Comparison of ENCODE assay signal across 8 cellular contexts in the genomic region with DNA sequence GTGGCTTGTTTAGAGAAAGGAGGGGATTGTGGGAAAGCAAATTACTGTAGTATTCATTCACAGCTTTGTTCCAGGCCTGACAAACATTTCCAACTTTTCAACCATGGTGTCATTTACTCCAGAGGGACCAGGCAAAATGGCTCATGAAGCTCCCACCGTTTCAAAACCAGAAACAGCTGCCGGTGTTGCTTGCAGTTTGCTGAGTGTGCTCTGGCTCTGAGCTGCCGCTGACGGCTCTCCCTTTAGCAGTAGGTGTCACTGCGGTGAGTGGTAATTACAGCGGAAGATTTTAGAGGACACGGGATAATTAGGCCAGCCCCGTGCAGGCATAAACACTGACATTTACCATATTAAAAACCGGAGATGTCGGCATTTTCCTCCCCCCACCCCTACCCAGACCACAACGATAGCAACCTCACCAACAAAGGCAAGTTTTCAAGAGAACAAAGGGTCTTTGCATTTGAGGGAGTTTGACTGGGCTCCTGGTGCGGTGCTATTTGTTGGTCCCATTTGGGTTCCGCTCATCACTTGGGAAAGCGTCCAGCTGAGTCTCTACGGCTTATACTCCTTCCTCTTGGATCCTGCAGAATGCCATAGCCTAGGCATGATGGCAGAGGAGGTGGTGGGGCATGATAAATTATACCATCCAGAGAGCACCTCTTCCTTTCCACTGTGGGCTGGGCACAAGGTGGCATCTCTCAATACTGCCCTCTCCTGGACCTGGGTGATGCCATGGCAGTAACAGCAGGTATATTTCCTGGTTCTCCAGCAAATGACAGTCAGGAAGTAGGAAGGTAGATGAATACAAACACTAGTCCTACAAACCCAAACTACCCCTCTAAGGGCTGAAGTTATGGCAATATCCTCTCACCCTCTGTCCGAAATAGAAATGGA.
A peak's percentile ranks its signal among the peaks of the same experiment; 100 is the strongest.
DNase-seq lines count a peak whose midpoint lies in the region; ATAC-seq, FAIRE-seq and TF ChIP-seq lines count a peak whose summit lies in the region.

No MANE protein-coding gene starts in this region.

- ATAC-seq in HG02571 (IDR thresholded peaks at IDR 0.05; ENCODE audit: unreplicated experiment) (no peak), omental fat pad (ENCODE audit: low FRiP score) (no peak)

- DNase-seq in NCI-H146 treated with DMSO at 0.1 percent for 48 hours (lab: John Stamatoyannopoulos, UW; ENCODE audit: unreplicated experiment) = peak; percentile 62
- peak; percentile 56 for DNase-seq in bronchial epithelial cell (ENCODE audit: low read depth)
- DNase-seq in midbrain (lab: John Stamatoyannopoulos, UW) = peak; percentile 10
- no peak for DNase-seq in omental fat pad (ENCODE audit: low spot score)
- no peak for DNase-seq in stimulated activated CD4-positive, alpha-beta T cell treated with anti-CD3 and anti-CD28 coated beads, Interleukin-4, amount 100 ng/mL, for 24 hours
- DNase-seq in hepatic stellate cell (ENCODE audit: low spot score) = no peak

- no peak overlapping the region for H3K4me3 ChIP-seq in bronchial epithelial cell (ENCODE audit: low read depth, low read length)

- H3K36me3 ChIP-seq in bronchial epithelial cell (ENCODE audit: control insufficient read depth, insufficient read depth, low read length) = no peaks in the 10 kb centered on the region

- TF ChIP-seq CTCF in GM12874 (IDR thresholded peaks at IDR 0.05; ENCODE audit: insufficient read depth, low read depth, low read length) = peak; percentile 31; the same call in 1 of the 2 replicates
- TF ChIP-seq CTCF in bronchial epithelial cell (IDR thresholded peaks at IDR 0.05; ENCODE audit: insufficient read depth, low read length, severe bottlenecking) = peak; percentile 78
- TF ChIP-seq CTCF in omental fat pad (IDR thresholded peaks at IDR 0.05) = no peak

- no peaks in the 10 kb centered on the region for H3K27me3 ChIP-seq in bronchial epithelial cell (ENCODE audit: control insufficient read depth, insufficient read depth, low read length)

- no peak for FAIRE-seq in bronchial epithelial cell (lab: Jason Lieb, UNC)

Comparison
In these comparisons a context has a peak if more than half of its experiments do, and no peak if none do; other contexts are left out.
1. CTCF ChIP-seq: peak in GM12874 (single experiment) and bronchial epithelial cell (single experiment); none in omental fat pad (0 of 3).
2. DNase-seq: peak in NCI-H146 treated with DMSO at 0.1 percent for 48 hours (single experiment), bronchial epithelial cell (single experiment) and midbrain (single experiment); none in omental fat pad (single experiment), stimulated activated CD4-positive, alpha-beta T cell treated with anti-CD3 and anti-CD28 coated beads, Interleukin-4, amount 100 ng/mL, for 24 hours (single experiment) and hepatic stellate cell (single experiment).